Comparison of ENCODE assay signal across 19 cellular contexts in the genomic region with DNA sequence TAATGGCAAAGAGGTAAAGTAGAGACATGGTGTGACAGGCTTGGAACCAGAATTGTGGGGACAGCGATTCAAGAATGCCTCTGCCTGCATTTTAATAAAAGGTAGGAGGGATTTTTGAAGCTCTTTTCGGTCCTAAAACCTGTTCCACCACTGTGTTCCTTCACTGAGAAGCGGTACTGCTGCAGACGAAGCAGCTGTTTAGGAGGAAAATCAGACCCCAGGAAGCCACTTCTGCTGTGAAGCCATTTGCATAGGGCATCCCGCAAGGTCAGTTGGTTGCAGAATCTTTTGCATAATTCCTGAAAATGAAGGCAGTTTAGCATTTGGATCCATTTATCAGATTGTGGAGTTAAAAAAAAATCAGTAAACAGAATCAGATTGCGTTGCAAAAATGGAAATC.
A peak's percentile ranks its signal among the peaks of the same experiment; 100 is the strongest.
DNase-seq lines count a peak whose midpoint lies in the region; ATAC-seq, FAIRE-seq and TF ChIP-seq lines count a peak whose summit lies in the region.
"Had no signal": no experiment of that assay in that cellular context is flagged by ENCODE, and none has a peak within 500 bp of the region (broad histone marks: within the 10 kb centered on the region; RNA-seq: fewer than 3 reads in every experiment).

No MANE protein-coding gene starts in this region.

- DNase-seq in GM23338 (ENCODE audit: low spot score) (peak; percentile 48), H1 (ENCODE audit: low read depth in 1 of 2, low spot score in 2 of 2) (no peak), mesendoderm (peak; percentile 28), UCSD-AML1 (lab: John Stamatoyannopoulos, UW; ENCODE audit: unreplicated experiment) (no peak), urothelium cell line (ENCODE audit: low spot score) (no peak), PC-9 (no peak)
- DNase-seq in stimulated activated naive CD4-positive, alpha-beta T cell (lab: John Stamatoyannopoulos, UW): no peak
- DNase-seq: CD8-positive, alpha-beta T cell; COR-L47; DMS153; DMS79 treated with DMSO at 0.1 percent for 48 hours; EL; GDM1 had no signal

- H4K5ac ChIP-seq in H1 (ENCODE audit: insufficient read length, low read depth, low read length) (no peak overlapping the region), mesendoderm (ENCODE audit: low read length) (no peak overlapping the region)

- H3K9ac ChIP-seq in HUES64 (ENCODE audit: low read depth, low read length) (no peak overlapping the region), H1 (replicated peaks in 1 of 4; ENCODE audit: extremely low read depth in 1 of 4, low read depth in 3 of 4, low read length in 3 of 4) (no peak overlapping the region), mesendoderm (ENCODE audit: low read length) (no peak overlapping the region)

- H3K9me2 ChIP-seq in GM23338 (ENCODE audit: insufficient read depth) (0 out of 2 replicates have a peak, but pooled peaks cover 9% of the 10 kb centered on the region), PC-9 (ENCODE audit: insufficient read depth) (no peaks in the 10 kb centered on the region)

- H3K9me3 Mint-ChIP-seq in GM23338: peaks cover 12% of the 10 kb centered on the region
- H3K9me3 Mint-ChIP-seq: CD8-positive, alpha-beta T cell had no signal

- no peak overlapping the region for H3K27ac ChIP-seq in GM23338 (ENCODE audit: low read depth)
- H3K27ac ChIP-seq in HUES64 (ENCODE audit: low read depth, low read length): peak overlapping the region; percentile 12; the same call in 1 of the 2 replicates
- no peak overlapping the region for H3K27ac ChIP-seq in H1 (ENCODE audit: low read depth, low read length)
- no peak overlapping the region for H3K27ac ChIP-seq in mesendoderm (ENCODE audit: low read depth, low read length)
- no peak overlapping the region for H3K27ac ChIP-seq in PC-9

- H3K4me3 Mint-ChIP-seq in GM23338: peak overlapping the region; percentile 24; the same call in 2 of the 3 replicates
- H3K4me3 Mint-ChIP-seq: CD14-positive monocyte; CD8-positive, alpha-beta T cell; IgD-negative memory B cell had no signal

- H3K4ac ChIP-seq in H1 (replicated peaks; ENCODE audit: insufficient read length, low read depth, low read length) (no peak overlapping the region), mesendoderm (ENCODE audit: low read depth, low read length) (no peak overlapping the region)

- H3K56ac ChIP-seq in H1 (replicated peaks; ENCODE audit: insufficient read length, low read depth, low read length) (no peak overlapping the region), mesendoderm (ENCODE audit: low read length) (no peak overlapping the region)

- intact Hi-C loops in PC-9 (cut with micrococcal nuclease; ENCODE audit: unreplicated experiment): no loop called here

- no peak overlapping the region for H3K4me3 ChIP-seq in GM23338
- H3K4me3 ChIP-seq in HUES64 (ENCODE audit: low read length): no peak overlapping the region; the same call in 1 of the 2 replicates
- peak overlapping the region in 1 of 4 experiments; percentile 23; a peak in 2 of 8 replicates for H3K4me3 ChIP-seq in H1 (ENCODE audit: extremely low read depth in 1 of 4, insufficient read depth in 2 of 4, low read depth in 3 of 4, low read length in 4 of 4)
- no peak overlapping the region for H3K4me3 ChIP-seq in mesendoderm (ENCODE audit: low read length)
- no peak overlapping the region for H3K4me3 ChIP-seq in PC-9

- no TSS peak for BruUV-seq in PC-9 (replicated peaks; lab: Mats Ljungman, UMichigan)

- no peak overlapping the region for H2BK12ac ChIP-seq in H1 (ENCODE audit: low read depth, low read length)

- POLR2A ChIA-PET in H1 (lab: Charles Lee; ENCODE audit: partially characterized antibody) (interaction anchor here (1.2 kb wide), 1 partner anchor 9 kb away, joined by 3 read pairs; no protein-coding TSS in a partner anchor), PC-9 (lab: Charles Lee; ENCODE audit: unreplicated experiment) (no interaction called here)

- H2BK15ac ChIP-seq in H1 (ENCODE audit: low read length): no peak overlapping the region
- no peak overlapping the region for H2BK15ac ChIP-seq in mesendoderm (replicated peaks; ENCODE audit: low read depth)

- H3K4me1 ChIP-seq in GM23338 (ENCODE audit: insufficient read depth): peaks cover 26% of the 10 kb centered on the region
- H3K4me1 ChIP-seq in HUES64 (ENCODE audit: insufficient read depth, low read length): peaks cover 22% of the 10 kb centered on the region
- peaks cover 0 to 13% (median 8%) of the 10 kb centered on the region in 4 experiments; a peak in 3 of 7 replicates for H3K4me1 ChIP-seq in H1 (replicated peaks in 1 of 4; ENCODE audit: control insufficient read depth in 3 of 4, insufficient read depth in 4 of 4, low read length in 3 of 4)
- peaks cover 3% of the 10 kb centered on the region for H3K4me1 ChIP-seq in mesendoderm (ENCODE audit: control insufficient read depth, low read depth, low read length)
- H3K4me1 ChIP-seq in PC-9 (replicated peaks; ENCODE audit: insufficient read depth): no peaks in the 10 kb centered on the region

- H3K9me3 ChIP-seq in HUES64 (ENCODE audit: insufficient read depth, low read depth, low read length) (no peaks in the 10 kb centered on the region), H1 (ENCODE audit: insufficient read depth in 2 of 2, low read depth in 1 of 2, low read length in 1 of 2) (peaks cover 4 to 5% of the 10 kb centered on the region in 2 experiments; a peak in 3 of 4 replicates), PC-9 (ENCODE audit: insufficient read depth, low read depth) (no peaks in the 10 kb centered on the region)

- H3K36me3 ChIP-seq in GM23338 (ENCODE audit: insufficient read depth): no peaks in the 10 kb centered on the region
- no peaks in the 10 kb centered on the region for H3K36me3 ChIP-seq in HUES64 (ENCODE audit: insufficient read depth, low read length)
- no peaks in the 10 kb centered on the region; a peak in 1 of 8 replicates for H3K36me3 ChIP-seq in H1 (ENCODE audit: control insufficient read depth in 2 of 4, insufficient read depth in 4 of 4, low read length in 3 of 4)
- H3K36me3 ChIP-seq in mesendoderm (ENCODE audit: control insufficient read depth, insufficient read depth, low read length): no peaks in the 10 kb centered on the region
- H3K36me3 ChIP-seq in PC-9 (ENCODE audit: low read depth): no peaks in the 10 kb centered on the region

- peaks cover 5% of the 10 kb centered on the region for H3K23me2 ChIP-seq in H1 (ENCODE audit: low read depth, low read length)

- ATAC-seq in GM23338: peak; percentile 88
- ATAC-seq: CD8-positive, alpha-beta T cell had no signal

- H3K14ac ChIP-seq in H1 (ENCODE audit: insufficient read length): no peak overlapping the region

- H2BK5ac ChIP-seq in H1 (ENCODE audit: low read depth, low read length) (no peak overlapping the region), mesendoderm (ENCODE audit: low read length) (no peak overlapping the region)

- no peak overlapping the region for H2BK20ac ChIP-seq in H1 (ENCODE audit: low read length)

- WGBS in HUES64: 23% methylated on average over 6 of the region's 6 CpGs
- 19% methylated on average over 6 of the region's 6 CpGs; no CpG with 5 or more reads in 1 of the 2 experiments for WGBS in H1 (ENCODE audit: extremely low coverage in 1 of 2, insufficient coverage in 1 of 2, insufficient read length in 1 of 2, insufficient replicate concordance in 2 of 2, low coverage in 1 of 2, low lambda C conversion rate in 2 of 2, missing lambda C conversion rate in 1 of 2), 2 experiments
- WGBS in mesendoderm (ENCODE audit: extremely low coverage, insufficient coverage, low lambda C conversion rate): no CpG with 5 or more reads among the region's 6 CpGs

- no peak for TF ChIP-seq POLR2A in H1 (IDR thresholded peaks at IDR 0.05; ENCODE audit: control extremely low read depth in 1 of 2, low read depth in 2 of 2, low read length in 2 of 2)

- peaks cover 37% of the 10 kb centered on the region for H3K4me1 Mint-ChIP-seq in GM23338
- H3K4me1 Mint-ChIP-seq: IgD-negative memory B cell had no signal

- H4K8ac ChIP-seq in H1 (ENCODE audit: extremely low read depth, insufficient read depth, low read length): no peak overlapping the region
- no peak overlapping the region for H4K8ac ChIP-seq in mesendoderm (ENCODE audit: low read depth, low read length)

- H3K79me2 ChIP-seq in GM23338 (replicated peaks; ENCODE audit: insufficient read depth) (no peaks in the 10 kb centered on the region), H1 (ENCODE audit: control insufficient read depth in 1 of 2, insufficient read depth in 2 of 2, low read length in 2 of 2) (no peaks in the 10 kb centered on the region), mesendoderm (ENCODE audit: control insufficient read depth, insufficient read depth, low read length) (no peaks in the 10 kb centered on the region), PC-9 (ENCODE audit: low read depth) (no peaks in the 10 kb centered on the region)

- TF ChIP-seq CTCF in GM23338 (conservative IDR thresholded peaks at IDR 0.05; ENCODE audit: low read depth in 2 of 2) (no peak), H1 (IDR thresholded peaks at IDR 0.05; ENCODE audit: control extremely low read depth in 1 of 3, insufficient read depth in 1 of 3, low read depth in 1 of 3, low read length in 3 of 3) (no peak), PC-9 (conservative IDR thresholded peaks at IDR 0.05) (no peak)

- H3K27ac Mint-ChIP-seq in GM23338: peak overlapping the region; percentile 61
- H3K27ac Mint-ChIP-seq: CD14-positive monocyte; CD8-positive, alpha-beta T cell; IgD-negative memory B cell had no signal

- TF ChIP-seq EP300 in H1 (IDR thresholded peaks at IDR 0.05; ENCODE audit: borderline replicate concordance in 1 of 2, low read depth in 2 of 2, low read length in 2 of 2): no peak

- no peak overlapping the region for H3K18ac ChIP-seq in H1 (ENCODE audit: extremely low read depth, low read length)
- H3K18ac ChIP-seq in mesendoderm (ENCODE audit: low read length): no peak overlapping the region

- H3F3A ChIP-seq in GM23338 (replicated peaks; ENCODE audit: low read depth) (no peaks in the 10 kb centered on the region; the same call in none of the 2 replicates), PC-9 (ENCODE audit: insufficient read depth, low read depth) (no peaks in the 10 kb centered on the region)

- H2AK5ac ChIP-seq in H1 (ENCODE audit: low read depth, low read length) (no peak overlapping the region), mesendoderm (ENCODE audit: low read length) (no peak overlapping the region)

- H2AFZ ChIP-seq in GM23338 (no peak overlapping the region), H1 (ENCODE audit: low read length) (no peak overlapping the region), PC-9 (no peak overlapping the region)

- H3K23ac ChIP-seq in H1 (ENCODE audit: insufficient read length): no peak overlapping the region
- H3K23ac ChIP-seq in mesendoderm (ENCODE audit: low read length): no peak overlapping the region

- H3K4me2 ChIP-seq in GM23338: peak overlapping the region; percentile 15
- peak overlapping the region in 1 of 2 experiments; percentile 55; a peak in 2 of 4 replicates for H3K4me2 ChIP-seq in H1 (ENCODE audit: insufficient read depth in 1 of 2, low read depth in 2 of 2, low read length in 2 of 2)
- no peak overlapping the region for H3K4me2 ChIP-seq in mesendoderm (ENCODE audit: low read length)
- no peak overlapping the region for H3K4me2 ChIP-seq in PC-9

- peaks cover 9% of the 10 kb centered on the region for H3K27me3 Mint-ChIP-seq in GM23338 (ENCODE audit: insufficient read depth, low read depth, poor library complexity)

- H4K20me1 ChIP-seq in GM23338 (replicated peaks; ENCODE audit: insufficient read depth) (no peaks in the 10 kb centered on the region), H1 (replicated peaks in 1 of 2; ENCODE audit: control insufficient read depth in 1 of 2, insufficient read depth in 2 of 2, low read length in 2 of 2) (no peaks in the 10 kb centered on the region), PC-9 (ENCODE audit: insufficient read depth) (no peaks in the 10 kb centered on the region)

- no peak overlapping the region for H2BK120ac ChIP-seq in H1 (replicated peaks; ENCODE audit: low read depth, low read length)
- H2BK120ac ChIP-seq in mesendoderm (ENCODE audit: low read depth, low read length): no peak overlapping the region

- H3K79me1 ChIP-seq in H1 (ENCODE audit: low read depth, low read length) (no peaks in the 10 kb centered on the region), mesendoderm (ENCODE audit: low read length) (no peaks in the 10 kb centered on the region)

- FAIRE-seq in H1 (lab: Jason Lieb, UNC) (peak; percentile 81), urothelium cell line (lab: Jason Lieb, UNC) (no peak)
- FAIRE-seq: A204.1, D721Med, GM19239 had no signal

- no peak for TF ChIP-seq RAD21 in H1 (IDR thresholded peaks at IDR 0.05 in 1 of 2, conservative IDR thresholded peaks at IDR 0.05 in 1 of 2; ENCODE audit: low read depth in 2 of 2, low read length in 2 of 2)

- CTCF ChIA-PET in H1 (lab: Charles Lee; ENCODE audit: partially characterized antibody) (interaction anchor here (0.7 kb wide), 1 partner anchor 402 kb away, joined by 4 read pairs; no protein-coding TSS in a partner anchor), PC-9 (lab: Charles Lee) (no interaction called here)

- H3K27me3 ChIP-seq in GM23338 (ENCODE audit: insufficient read depth) (no peaks in the 10 kb centered on the region), HUES64 (ENCODE audit: insufficient read depth, low read length) (no peaks in the 10 kb centered on the region), H1 (replicated peaks in 1 of 4; ENCODE audit: control insufficient read depth in 3 of 4, extremely low read depth in 1 of 4, insufficient read depth in 3 of 4, low read length in 3 of 4) (no peaks in the 10 kb centered on the region), mesendoderm (ENCODE audit: insufficient read depth, low read length, poor library complexity) (no peaks in the 10 kb centered on the region), PC-9 (ENCODE audit: insufficient read depth, low read depth) (no peaks in the 10 kb centered on the region)

- H4K91ac ChIP-seq in H1 (replicated peaks; ENCODE audit: insufficient read length, low read length): no peak overlapping the region

- H3K36me3 Mint-ChIP-seq in GM23338 (ENCODE audit: low read depth): peaks cover 16% of the 10 kb centered on the region
- H3K36me3 Mint-ChIP-seq: CD14-positive monocyte; CD8-positive, alpha-beta T cell; IgD-negative memory B cell had no signal

Comparison
In these comparisons a context has a peak if more than half of its experiments do, and no peak if none do; other contexts are left out.
1. DNase-seq: peak in GM23338 (single experiment) and mesendoderm (single experiment); none in H1 (0 of 2), UCSD-AML1 (single experiment), stimulated activated naive CD4-positive, alpha-beta T cell (0 of 6), urothelium cell line (single experiment) and PC-9 (0 of 2).